ENCODE assay signal across 1 cellular context in genomic region chr19:45591004-45591637, GRCh38.
TF ChIP-seq lines count a peak whose summit lies in the region.

No MANE protein-coding gene starts in this region.

TF ChIP-seq in HepG2, 621 proteins besides CTCF, POLR2A, EP300 and RAD21 (continued from another document and continues in another):
- TF ChIP-seq RBM39 (IDR thresholded peaks at IDR 0.05; ENCODE audit: low read depth, low read length, poor library complexity, severe bottlenecking): peak; percentile 65
- TF ChIP-seq ZBTB40 (IDR thresholded peaks at IDR 0.05): no peak
- TF ChIP-seq ZBTB40 (CRISPR knock-in tag; IDR thresholded peaks at IDR 0.05): peak; percentile 68; the same call in 1 of the 2 replicates
- TF ChIP-seq UBTF (CRISPR knock-in tag; IDR thresholded peaks at IDR 0.05): peak; percentile 65
- TF ChIP-seq KDM4B (CRISPR knock-in tag; IDR thresholded peaks at IDR 0.05): peak; percentile 69; the same call in 1 of the 2 replicates
- TF ChIP-seq ZNF367 (CRISPR knock-in tag; IDR thresholded peaks at IDR 0.05; ENCODE audit: borderline replicate concordance): no peak
- peak; percentile 83 for TF ChIP-seq MXD1 (CRISPR knock-in tag; IDR thresholded peaks at IDR 0.05)
- 0 out of 2 replicates have a peak, but pooled peaks have one; percentile 89 for TF ChIP-seq ARID2 (CRISPR knock-in tag; IDR thresholded peaks at IDR 0.05; ENCODE audit: borderline replicate concordance)
- peak; percentile 52; the same call in 1 of the 2 replicates for TF ChIP-seq NFYC (CRISPR knock-in tag; IDR thresholded peaks at IDR 0.05)
- TF ChIP-seq NCOA2 (CRISPR knock-in tag; IDR thresholded peaks at IDR 0.05): peak; percentile 56; the same call in 1 of the 2 replicates
- 0 out of 2 replicates have a peak, but pooled peaks have one; percentile 61 for TF ChIP-seq ZNF557 (CRISPR knock-in tag; IDR thresholded peaks at IDR 0.05)
- TF ChIP-seq MXD3 (CRISPR knock-in tag; IDR thresholded peaks at IDR 0.05): peak; percentile 87
- TF ChIP-seq ARNT2 (CRISPR knock-in tag; IDR thresholded peaks at IDR 0.05; ENCODE audit: low read depth): peak; percentile 90
- TF ChIP-seq ZBTB42 (CRISPR knock-in tag; IDR thresholded peaks at IDR 0.05): 0 out of 2 replicates have a peak, but pooled peaks have one; percentile 62
- peak; percentile 70; the same call in 1 of the 2 replicates for TF ChIP-seq ZSCAN21 (CRISPR knock-in tag; IDR thresholded peaks at IDR 0.05; ENCODE audit: borderline replicate concordance)
- TF ChIP-seq TRIM22 (IDR thresholded peaks at IDR 0.05): no peak
- TF ChIP-seq ZBTB4 (CRISPR knock-in tag; IDR thresholded peaks at IDR 0.05; ENCODE audit: borderline replicate concordance): peak; percentile 58; the same call in 1 of the 2 replicates
- no peak for TF ChIP-seq GTF2F1 (IDR thresholded peaks at IDR 0.05; ENCODE audit: low read length)
- 0 out of 2 replicates have a peak, but pooled peaks have one; percentile 79 for TF ChIP-seq FOXO4 (CRISPR knock-in tag; conservative IDR thresholded peaks at IDR 0.05)
- TF ChIP-seq PTBP1 (IDR thresholded peaks at IDR 0.05; ENCODE audit: low read depth, low read length, poor library complexity, severe bottlenecking): peak; percentile 26
- TF ChIP-seq WIZ (CRISPR knock-in tag; IDR thresholded peaks at IDR 0.05): no peak; the same call in 1 of the 2 replicates
- no peak for TF ChIP-seq ZBTB3 (CRISPR knock-in tag; IDR thresholded peaks at IDR 0.05; ENCODE audit: borderline replicate concordance, low read depth)
- TF ChIP-seq IKZF4 (CRISPR knock-in tag; IDR thresholded peaks at IDR 0.05; ENCODE audit: borderline replicate concordance, low read depth, not compliant biosample characterization): peak; percentile 96
- TF ChIP-seq ZNF883 (CRISPR knock-in tag; IDR thresholded peaks at IDR 0.05; ENCODE audit: not compliant biosample characterization): peak; percentile 67
- TF ChIP-seq ZNF556 (CRISPR knock-in tag; IDR thresholded peaks at IDR 0.05; ENCODE audit: borderline replicate concordance): peak; percentile 57; the same call in 1 of the 2 replicates
- peak; percentile 97 for TF ChIP-seq TFE3 (CRISPR knock-in tag; IDR thresholded peaks at IDR 0.05)
- 0 out of 2 replicates have a peak, but pooled peaks have one; percentile 27 for TF ChIP-seq NRL (CRISPR knock-in tag; IDR thresholded peaks at IDR 0.05; ENCODE audit: borderline replicate concordance)
- TF ChIP-seq ZUFSP (CRISPR knock-in tag; IDR thresholded peaks at IDR 0.05; ENCODE audit: borderline replicate concordance): no peak
- TF ChIP-seq TOE1 (CRISPR knock-in tag; IDR thresholded peaks at IDR 0.05): no peak; the same call in 1 of the 2 replicates
- no peak for TF ChIP-seq FOSL1 (CRISPR knock-in tag; IDR thresholded peaks at IDR 0.05; ENCODE audit: borderline replicate concordance)
- peak; percentile 53 for TF ChIP-seq CBX1 (IDR thresholded peaks at IDR 0.05; ENCODE audit: low read depth)
- peak; percentile 61; the same call in 1 of the 2 replicates for TF ChIP-seq RCOR2 (CRISPR knock-in tag; IDR thresholded peaks at IDR 0.05)
